16 cellular contexts compared by ENCODE assay signal in the genomic region with DNA sequence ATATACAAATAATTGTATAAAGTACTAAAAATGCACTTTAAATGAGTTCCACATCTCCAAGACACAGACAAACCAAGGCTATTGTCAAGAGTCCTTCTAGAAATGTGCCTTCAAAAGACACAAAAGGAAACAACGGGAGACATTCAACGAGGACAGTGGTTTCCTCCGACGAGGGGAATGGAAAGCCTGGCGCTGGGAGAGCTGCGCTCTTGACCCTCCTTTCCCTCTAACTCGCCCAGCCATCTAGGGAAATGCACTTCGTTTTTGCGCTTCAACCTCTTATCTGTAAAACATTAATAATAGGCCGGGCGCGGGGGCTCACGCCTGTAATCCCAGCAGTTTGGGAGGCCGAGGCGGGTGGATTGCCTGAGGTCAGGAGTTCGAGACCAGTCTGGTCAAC. TPM values are rescaled to one million over a fixed set of nuclear protein-coding genes. Genes with fewer than 3 reads are reported as not detected.
DNase-seq lines count a peak whose midpoint lies in the region; ATAC-seq and TF ChIP-seq lines count a peak whose summit lies in the region.
"Had no signal": no experiment of that assay in that cellular context is flagged by ENCODE, and none has a peak within 500 bp of the region (broad histone marks: within the 10 kb centered on the region; RNA-seq: fewer than 3 reads in every experiment).

No MANE protein-coding gene starts in this region.

- H3K4me1 Mint-ChIP-seq in WTC11 (peaks cover 46% of the 10 kb centered on the region), neural crest cell (peaks cover 36% of the 10 kb centered on the region)

- H3K4me1 ChIP-seq in iPS-15b (ENCODE audit: control insufficient read depth, insufficient read depth, low read length), result peaks cover 17% of the 10 kb centered on the region
- H3K4me1 ChIP-seq: Caco-2 had no signal

- H3K36me3 Mint-ChIP-seq in WTC11 (no peaks in the 10 kb centered on the region), neural crest cell (ENCODE audit: low read depth) (no peaks in the 10 kb centered on the region)

- DNase-seq in ELF-1 (ENCODE audit: low read depth, low spot score) (peak; percentile 70), WTC11 (ENCODE audit: low spot score) (peak; percentile 42), neural crest cell (ENCODE audit: low read depth, low spot score) (no peak), hypothalamus (lab: John Stamatoyannopoulos, UW) (no peak), NCI-H748 (lab: John Stamatoyannopoulos, UW; ENCODE audit: unreplicated experiment) (no peak), NCI-H2107 (lab: John Stamatoyannopoulos, UW) (no peak)
- DNase-seq: Caco-2, GM23248, MM.1S, NCI-H1105, NCI-H187, NCI-H2171 treated with DMSO at 0.1 percent for 48 hours, NCI-H510A, SHP77 treated with DMSO at 0.1 percent for 48 hours had no signal

- peak overlapping the region; percentile 54 for H3K9ac ChIP-seq in iPS-15b (ENCODE audit: low read depth, low read length)
- H3K9ac ChIP-seq: GM23248 had no signal

- H3K9me3 Mint-ChIP-seq in WTC11 (no peaks in the 10 kb centered on the region), neural crest cell (no peaks in the 10 kb centered on the region)

- peak overlapping the region; percentile 95 for H3K27ac Mint-ChIP-seq in WTC11
- peak overlapping the region; percentile 68 for H3K27ac Mint-ChIP-seq in neural crest cell (ENCODE audit: unreplicated experiment)

- POLR2A ChIA-PET in WTC11 (lab: Charles Lee), result interaction anchor here (0.8 to 1.7 kb wide), 5 partner anchors 16 to 75 kb away, joined by 3 to 14 read pairs (median 8); partner anchors contain the start of gene ZFP42

- H3K27me3 ChIP-seq in iPS-15b (ENCODE audit: control insufficient read depth, insufficient read depth, low read length), result no peaks in the 10 kb centered on the region

- CTCF ChIA-PET in WTC11 (lab: Charles Lee), result interaction anchor here (0.5 to 2.0 kb wide), 5 partner anchors 15 to 104 kb away, joined by 3 to 6 read pairs (median 4); no protein-coding TSS in a partner anchor

- H3K4me3 Mint-ChIP-seq in WTC11 (peak overlapping the region; percentile 55), neural crest cell (peak overlapping the region; percentile 83)

- H3K9me3 ChIP-seq in iPS-15b (ENCODE audit: control insufficient read depth, insufficient read depth, low read length), result no peaks in the 10 kb centered on the region
- H3K9me3 ChIP-seq: Caco-2 had no signal

- no peak for TF ChIP-seq CTCF in WTC11 (IDR thresholded peaks at IDR 0.05)
- no peak for TF ChIP-seq CTCF in neural crest cell (conservative IDR thresholded peaks at IDR 0.05)

- peak overlapping the region; percentile 45 for H3K4me3 ChIP-seq in iPS-15b (ENCODE audit: low read depth, low read length)
- H3K4me3 ChIP-seq: GM23248 had no signal

- H3K27me3 Mint-ChIP-seq in WTC11 (ENCODE audit: low read depth), result no peaks in the 10 kb centered on the region
- H3K27me3 Mint-ChIP-seq in neural crest cell (ENCODE audit: low read depth), result peaks cover 15% of the 10 kb centered on the region

- ATAC-seq in WTC11 (peak; percentile 36), GM19351 (IDR thresholded peaks at IDR 0.05; ENCODE audit: unreplicated experiment) (no peak)

- no peaks in the 10 kb centered on the region for H3K36me3 ChIP-seq in iPS-15b (ENCODE audit: control insufficient read depth, insufficient read depth, low read length)

TF ChIP-seq in WTC11, 78 proteins besides CTCF, POLR2A, EP300 and RAD21:
- TF ChIP-seq PRDM15 (CRISPR knock-in tag; IDR thresholded peaks at IDR 0.05) (peak; percentile 67), ATF2 (CRISPR knock-in tag; IDR thresholded peaks at IDR 0.05; ENCODE audit: borderline replicate concordance, low read depth) (no peak), AR (CRISPR knock-in tag; IDR thresholded peaks at IDR 0.05) (no peak), ETV6 (CRISPR knock-in tag; IDR thresholded peaks at IDR 0.05) (0 out of 2 replicates have a peak, but pooled peaks have one; percentile 4)
- TF ChIP-seq, protein P1, sequence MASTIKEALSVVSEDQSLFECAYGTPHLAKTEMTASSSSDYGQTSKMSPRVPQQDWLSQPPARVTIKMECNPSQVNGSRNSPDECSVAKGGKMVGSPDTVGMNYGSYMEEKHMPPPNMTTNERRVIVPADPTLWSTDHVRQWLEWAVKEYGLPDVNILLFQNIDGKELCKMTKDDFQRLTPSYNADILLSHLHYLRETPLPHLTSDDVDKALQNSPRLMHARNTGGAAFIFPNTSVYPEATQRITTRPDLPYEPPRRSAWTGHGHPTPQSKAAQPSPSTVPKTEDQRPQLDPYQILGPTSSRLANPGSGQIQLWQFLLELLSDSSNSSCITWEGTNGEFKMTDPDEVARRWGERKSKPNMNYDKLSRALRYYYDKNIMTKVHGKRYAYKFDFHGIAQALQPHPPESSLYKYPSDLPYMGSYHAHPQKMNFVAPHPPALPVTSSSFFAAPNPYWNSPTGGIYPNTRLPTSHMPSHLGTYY (CRISPR knock-in tag; IDR thresholded peaks at IDR 0.05), result no peak

RNA-seq across cellular contexts. Expression of gene ZFP42, which starts 37.0 kb away (rescaled TPM):
- total RNA-seq in WTC11 (2021) (120 to 128 TPM (median 122 TPM) in 3 replicates), neural crest cell (0.72 and 0.77 TPM in 2 replicates)
- total RNA-seq: GM23248 had no signal

Comparison
In these comparisons a context has a peak if more than half of its experiments do, and no peak if none do; other contexts are left out.
1. DNase-seq: peak in ELF-1 (single experiment) and WTC11 (single experiment); none in neural crest cell (single experiment), hypothalamus (0 of 51), NCI-H748 (single experiment) and NCI-H2107 (single experiment).
2. RNA of gene ZFP42, which starts 37.0 kb away (total RNA-seq): 120 to 128 TPM in WTC11; 0.72 to 0.77 TPM in neural crest cell; every median in the first group is over 10 times any median in the second.